In the genomic region with DNA sequence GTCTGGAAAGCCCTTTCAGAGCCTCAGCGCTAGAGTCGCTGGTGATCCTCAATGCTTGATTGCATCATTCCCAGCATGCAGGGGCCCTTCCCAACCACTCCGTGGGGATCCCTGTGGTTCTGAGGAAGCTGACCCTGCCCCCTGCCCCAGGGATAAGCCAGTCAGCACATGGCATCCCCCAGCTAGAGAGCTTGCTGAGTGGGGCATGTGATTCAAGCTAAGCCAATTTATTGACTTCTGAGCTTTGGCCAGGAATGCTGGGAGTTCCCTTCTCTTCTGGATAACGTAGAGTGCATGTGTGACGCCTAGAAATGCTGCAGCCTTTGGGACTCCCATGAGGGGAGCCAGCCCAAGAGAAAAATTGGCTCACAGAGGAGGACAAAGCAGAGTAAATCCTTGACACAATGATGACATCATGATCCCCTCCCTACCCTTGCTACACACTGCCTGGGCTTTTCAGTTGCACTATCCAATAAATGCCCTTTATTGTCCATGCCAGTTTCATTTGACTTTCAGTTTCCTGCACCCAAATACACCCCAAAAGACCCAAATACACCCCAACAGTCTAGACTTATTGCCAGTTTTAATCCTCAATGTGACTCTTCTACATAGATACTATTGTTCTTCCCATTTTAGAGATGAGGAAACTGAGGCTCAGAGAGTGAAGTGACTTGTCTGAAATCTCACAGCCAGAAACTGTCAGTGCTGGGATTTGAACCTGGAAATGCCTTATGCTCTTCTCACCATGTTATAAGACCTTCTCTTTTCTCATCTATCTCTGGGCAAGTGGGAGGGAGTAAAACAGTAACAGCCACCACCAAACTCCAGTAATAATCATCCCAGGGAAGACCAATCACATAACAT, we compare ENCODE assay signal across 15 cellular contexts. TPM values are rescaled to one million over a fixed set of nuclear protein-coding genes. Genes with fewer than 3 reads are reported as not detected.
DNase-seq lines count a peak whose midpoint lies in the region; ATAC-seq and TF ChIP-seq lines count a peak whose summit lies in the region.
"Had no signal": no experiment of that assay in that cellular context is flagged by ENCODE, and none has a peak within 500 bp of the region (broad histone marks: within the 10 kb centered on the region; RNA-seq: fewer than 3 reads in every experiment).

No MANE protein-coding gene starts in this region.

- POLR2A ChIA-PET in RWPE1 (lab: Yijun Ruan, JAX; ENCODE audit: low non-redundant PET) = no interaction called here

- H3K27ac Mint-ChIP-seq in glutamatergic neuron (ENCODE audit: unreplicated experiment) (peak overlapping the region; percentile 24), osteocyte (ENCODE audit: unreplicated experiment) (peak overlapping the region; percentile 75)
- H3K27ac Mint-ChIP-seq: activated naive CD8-positive, alpha-beta T cell treated with anti-CD3 and anti-CD28 coated beads, Interleukin-2, amount 50 U/mL, for 24 hours; memory B cell had no signal

- H3K9me3 ChIP-seq in aorta (ENCODE audit: control insufficient read depth, low read length) = no peaks in the 10 kb centered on the region
- H3K9me3 ChIP-seq: thoracic aorta had no signal

- 44% methylated on average over 5 of the region's 5 CpGs for WGBS in aorta, 2 donors

- H3K27me3 ChIP-seq in aorta (ENCODE audit: control insufficient read depth in 1 of 2, insufficient read depth in 2 of 2, low read length in 1 of 2) = no peaks in the 10 kb centered on the region

- no peaks in the 10 kb centered on the region for H3K9me3 Mint-ChIP-seq in glutamatergic neuron (ENCODE audit: unreplicated experiment)
- no peaks in the 10 kb centered on the region for H3K9me3 Mint-ChIP-seq in osteocyte (ENCODE audit: unreplicated experiment)
- H3K9me3 Mint-ChIP-seq: activated naive CD8-positive, alpha-beta T cell treated with anti-CD3 and anti-CD28 coated beads, Interleukin-2, amount 50 U/mL, for 24 hours had no signal

- H3K27me3 Mint-ChIP-seq in glutamatergic neuron (ENCODE audit: unreplicated experiment) (peaks cover 3% of the 10 kb centered on the region), osteocyte (ENCODE audit: unreplicated experiment) (peaks cover 5% of the 10 kb centered on the region)

- H3K27ac ChIP-seq in aorta (ENCODE audit: low read depth in 1 of 2, low read length in 2 of 2) (no peak overlapping the region), RWPE1 (no peak overlapping the region)
- H3K27ac ChIP-seq: 22Rv1 had no signal

- peak; percentile 25 for DNase-seq in NCI-H2227 (lab: John Stamatoyannopoulos, UW; ENCODE audit: unreplicated experiment)
- no peak for DNase-seq in NCI-H2227 treated with DMSO at 0.1 percent for 48 hours (lab: John Stamatoyannopoulos, UW)
- no peak for DNase-seq in glutamatergic neuron
- DNase-seq in osteocyte (ENCODE audit: extremely low spot score, unreplicated experiment) = no peak
- peak in 1 of 2 donors; percentile 53 for DNase-seq in aorta
- DNase-seq in NAMALWA (ENCODE audit: low spot score) = no peak
- no peak for DNase-seq in RWPE1 (ENCODE audit: low spot score)
- DNase-seq: activated naive CD8-positive, alpha-beta T cell treated with anti-CD3 and anti-CD28 coated beads, Interleukin-2, amount 50 U/mL, for 24 hours; effector CD4-positive, alpha-beta T cell; NCI-H524; T-helper 9 cell had no signal

- peak; percentile 49 for ATAC-seq in aorta (ENCODE audit: low FRiP score)
- no peak for ATAC-seq in HG02870 (IDR thresholded peaks at IDR 0.05; ENCODE audit: unreplicated experiment)
- ATAC-seq: activated naive CD8-positive, alpha-beta T cell treated with anti-CD3 and anti-CD28 coated beads, Interleukin-2, amount 50 U/mL, for 24 hours had no signal

- H3K36me3 ChIP-seq in aorta (ENCODE audit: control insufficient read depth in 1 of 2, insufficient read depth in 2 of 2, low read length in 1 of 2) = no peaks in the 10 kb centered on the region
- H3K36me3 ChIP-seq: thoracic aorta had no signal

- TF ChIP-seq CTCF in glutamatergic neuron (IDR thresholded peaks at IDR 0.05; ENCODE audit: partially characterized antibody, unreplicated experiment) = no peak
- TF ChIP-seq CTCF in osteocyte (IDR thresholded peaks at IDR 0.05) = no peak
- no peak for TF ChIP-seq CTCF in RWPE1 (conservative IDR thresholded peaks at IDR 0.05; ENCODE audit: low read depth)

- H3K4me1 ChIP-seq in aorta (ENCODE audit: control insufficient read depth in 1 of 2, insufficient read depth in 2 of 2, low read length in 2 of 2) = peaks cover 0 to 2% of the 10 kb centered on the region in 2 donors

- H3K4me3 ChIP-seq in aorta (ENCODE audit: low read length in 2 of 2) = no peak overlapping the region
- H3K4me3 ChIP-seq: thoracic aorta had no signal

- H3K4me1 Mint-ChIP-seq in glutamatergic neuron (ENCODE audit: low read depth, unreplicated experiment) (peaks cover 9% of the 10 kb centered on the region), osteocyte (ENCODE audit: unreplicated experiment) (peaks cover 39% of the 10 kb centered on the region)
- H3K4me1 Mint-ChIP-seq: activated naive CD8-positive, alpha-beta T cell treated with anti-CD3 and anti-CD28 coated beads, Interleukin-2, amount 50 U/mL, for 24 hours; memory B cell had no signal

- H3K4me3 Mint-ChIP-seq in glutamatergic neuron (ENCODE audit: unreplicated experiment) (no peak overlapping the region), osteocyte (ENCODE audit: unreplicated experiment) (no peak overlapping the region)
- H3K4me3 Mint-ChIP-seq: activated naive CD8-positive, alpha-beta T cell treated with anti-CD3 and anti-CD28 coated beads, Interleukin-2, amount 50 U/mL, for 24 hours; memory B cell had no signal

- CTCF ChIA-PET in RWPE1 (lab: Yijun Ruan, JAX) = interaction anchor here (0.5 to 0.8 kb wide), 3 partner anchors 15 to 158 kb away, joined by 3 to 4 read pairs (median 3); no protein-coding TSS in a partner anchor

- H3K36me3 Mint-ChIP-seq in glutamatergic neuron (ENCODE audit: unreplicated experiment) (no peaks in the 10 kb centered on the region), osteocyte (ENCODE audit: unreplicated experiment) (peaks cover 2% of the 10 kb centered on the region)
- H3K36me3 Mint-ChIP-seq: memory B cell had no signal

- intact Hi-C loops in aorta (cut with DNase I) = loop anchor here in 1 of 2 donors (5.0 kb wide), 1 partner anchor 51 kb away; no protein-coding TSS in a partner anchor

RNA-seq across cellular contexts. Expression of gene KCNB1, which starts 34.3 kb away (rescaled TPM):
- total RNA-seq in glutamatergic neuron (ENCODE audit: unreplicated experiment) (3.1 TPM), osteocyte (21.3 and 24.6 TPM in 2 replicates), aorta (1 to 10 TPM in 1 of 2 donors, under 1 TPM in 1; 0.65 to 2.0 TPM)
- under 1 TPM in 1 of 2 donors, not detected in 1; under 0.01 TPM for polyA plus RNA-seq in aorta
